In genomic region chr17:6729531-6729930, GRCh38 we compare ENCODE assay signal across 39 cellular contexts. TPM values are rescaled to one million over a fixed set of nuclear protein-coding genes. Genes with fewer than 3 reads are reported as not detected.
"Had no signal": no experiment of that assay in that cellular context is flagged by ENCODE, and none has a peak within 500 bp of the region (broad histone marks: within the 10 kb centered on the region; RNA-seq: fewer than 3 reads in every experiment).

No MANE protein-coding gene starts in this region.

- H3K4me3 Mint-ChIP-seq: activated CD4-positive, alpha-beta memory T cell treated with anti-CD3 and anti-CD28 coated beads, Interleukin-2, amount 10 ng/mL, durations not matched to agents 7 days and 5 days; activated CD4-positive, alpha-beta T cell treated with anti-CD3 and anti-CD28 coated beads for 36 hours; activated CD4-positive, alpha-beta T cell treated with anti-CD3 and anti-CD28 coated beads, Interleukin-2, amount 10 ng/mL, durations not matched to agents 7 days and 5 days; activated CD8-positive, alpha-beta memory T cell treated with anti-CD3 and anti-CD28 coated beads, Interleukin-2, amount 10 ng/mL, durations not matched to agents 7 days and 5 days; activated CD8-positive, alpha-beta T cell treated with anti-CD3 and anti-CD28 coated beads, Interleukin-2, amount 10 ng/mL, durations not matched to agents 7 days and 5 days; activated naive CD4-positive, alpha-beta T cell treated with anti-CD3 and anti-CD28 coated beads, Interleukin-2, amount 10 ng/mL, durations not matched to agents 7 days and 5 days; activated naive CD4-positive, alpha-beta T cell treated with anti-CD3 and anti-CD28 coated beads, Interleukin-2, amount 50 U/mL, for 24 hours; activated naive CD8-positive, alpha-beta T cell; activated naive CD8-positive, alpha-beta T cell treated with anti-CD3 and anti-CD28 coated beads, Interleukin-2, amount 10 ng/mL, durations not matched to agents 7 days and 5 days; activated naive CD8-positive, alpha-beta T cell treated with anti-CD3 and anti-CD28 coated beads, Interleukin-2, amount 50 U/mL, for 24 hours; activated T-cell treated with anti-CD3 and anti-CD28 coated beads, Interleukin-2, amount 50 U/mL, for 24 hours; brain; central memory CD8-positive, alpha-beta T cell; T-helper 1 cell treated with Interleukin-12 subunit alpha and Interleukin-12 subunit beta and Interleukin-4 antibody, amounts not matched to agents 30 μg/mL and 1 μg/mL, for 36 hours; T-helper 2 cell treated with Interferon-gamma antibody and Interleukin-4, amounts not matched to agents 5 μg/mL and 100 μg/mL, for 36 hours; WTC11 had no signal

- H3K4me1 Mint-ChIP-seq: activated CD4-positive, alpha-beta memory T cell treated with anti-CD3 and anti-CD28 coated beads, Interleukin-2, amount 10 ng/mL, durations not matched to agents 7 days and 5 days; activated CD4-positive, alpha-beta T cell treated with anti-CD3 and anti-CD28 coated beads for 36 hours; activated CD4-positive, alpha-beta T cell treated with anti-CD3 and anti-CD28 coated beads, Interleukin-2, amount 10 ng/mL, durations not matched to agents 7 days and 5 days; activated naive CD4-positive, alpha-beta T cell treated with anti-CD3 and anti-CD28 coated beads, Interleukin-2, amount 10 ng/mL, durations not matched to agents 7 days and 5 days; activated naive CD4-positive, alpha-beta T cell treated with anti-CD3 and anti-CD28 coated beads, Interleukin-2, amount 50 U/mL, for 24 hours; activated naive CD8-positive, alpha-beta T cell treated with anti-CD3 and anti-CD28 coated beads, Interleukin-2, amount 10 ng/mL, durations not matched to agents 7 days and 5 days; activated naive CD8-positive, alpha-beta T cell treated with anti-CD3 and anti-CD28 coated beads, Interleukin-2, amount 50 U/mL, for 24 hours; brain; central memory CD8-positive, alpha-beta T cell; WTC11 had no signal

- H3K9me3 ChIP-seq: ascending aorta had no signal

- H3K36me3 Mint-ChIP-seq: activated CD8-positive, alpha-beta memory T cell treated with anti-CD3 and anti-CD28 coated beads, Interleukin-2, amount 10 ng/mL, durations not matched to agents 7 days and 5 days; activated naive CD4-positive, alpha-beta T cell treated with anti-CD3 and anti-CD28 coated beads, Interleukin-2, amount 10 ng/mL, durations not matched to agents 7 days and 5 days; activated naive CD4-positive, alpha-beta T cell treated with anti-CD3 and anti-CD28 coated beads, Interleukin-2, amount 50 U/mL, for 24 hours; activated naive CD8-positive, alpha-beta T cell; activated naive CD8-positive, alpha-beta T cell treated with anti-CD3 and anti-CD28 coated beads, Interleukin-2, amount 10 ng/mL, durations not matched to agents 7 days and 5 days; brain; WTC11 had no signal

- H3K27ac ChIP-seq: ascending aorta, cardiac muscle cell, WERI-Rb-1 had no signal

- H3K9me3 Mint-ChIP-seq: activated CD4-positive, alpha-beta memory T cell treated with anti-CD3 and anti-CD28 coated beads, Interleukin-2, amount 10 ng/mL, durations not matched to agents 7 days and 5 days; activated CD4-positive, alpha-beta T cell treated with anti-CD3 and anti-CD28 coated beads, Interleukin-2, amount 10 ng/mL, durations not matched to agents 7 days and 5 days; activated naive CD4-positive, alpha-beta T cell treated with anti-CD3 and anti-CD28 coated beads, Interleukin-2, amount 10 ng/mL, durations not matched to agents 7 days and 5 days; activated naive CD4-positive, alpha-beta T cell treated with anti-CD3 and anti-CD28 coated beads, Interleukin-2, amount 50 U/mL, for 24 hours; activated naive CD8-positive, alpha-beta T cell treated with anti-CD3 and anti-CD28 coated beads, Interleukin-2, amount 10 ng/mL, durations not matched to agents 7 days and 5 days; activated naive CD8-positive, alpha-beta T cell treated with anti-CD3 and anti-CD28 coated beads, Interleukin-2, amount 50 U/mL, for 24 hours; activated T-cell treated with anti-CD3 and anti-CD28 coated beads, Interleukin-2, amount 50 U/mL, for 24 hours; activated T-helper 2 cell treated with anti-CD3 and anti-CD28 coated beads, Interferon-gamma antibody, Interleukin-2, Interleukin-4, amounts not matched to agents 10 μg/mL and 5 μg/mL and 100 μg/mL, durations not matched to agents 14 hours and 24 hours and 36 hours; brain; central memory CD8-positive, alpha-beta T cell; T-helper 1 cell treated with Interleukin-12 subunit alpha and Interleukin-12 subunit beta and Interleukin-4 antibody, amounts not matched to agents 30 μg/mL and 1 μg/mL, for 36 hours; T-helper 2 cell treated with Interferon-gamma antibody and Interleukin-4, amounts not matched to agents 5 μg/mL and 100 μg/mL, for 36 hours had no signal

- ATAC-seq: activated CD4-positive, alpha-beta T cell treated with anti-CD3 and anti-CD28 coated beads for 36 hours; activated CD4-positive, CD25-positive, alpha-beta regulatory T cell treated with anti-CD3 and anti-CD28 coated beads, Interleukin-2, amount 50 U/mL, for 24 hours; activated CD8-positive, alpha-beta memory T cell treated with anti-CD3 and anti-CD28 coated beads, Interleukin-2, amount 10 ng/mL, durations not matched to agents 7 days and 5 days; activated CD8-positive, alpha-beta T cell treated with anti-CD3 and anti-CD28 coated beads, Interleukin-2, amount 10 ng/mL, durations not matched to agents 7 days and 5 days; activated naive CD8-positive, alpha-beta T cell treated with anti-CD3 and anti-CD28 coated beads, Interleukin-2, amount 50 U/mL, for 24 hours; WTC11 had no signal

- H3K27me3 ChIP-seq: ascending aorta, cardiac muscle cell had no signal

- H3K4me3 ChIP-seq: ascending aorta, cardiac muscle cell had no signal

- H3K36me3 ChIP-seq: ascending aorta, cardiac muscle cell, WERI-Rb-1 had no signal

- H3K27ac Mint-ChIP-seq: activated CD4-positive, alpha-beta memory T cell treated with anti-CD3 and anti-CD28 coated beads, Interleukin-2, amount 10 ng/mL, durations not matched to agents 7 days and 5 days; activated CD4-positive, alpha-beta T cell treated with anti-CD3 and anti-CD28 coated beads for 36 hours; activated CD4-positive, alpha-beta T cell treated with anti-CD3 and anti-CD28 coated beads, Interleukin-2, amount 10 ng/mL, durations not matched to agents 7 days and 5 days; activated CD8-positive, alpha-beta memory T cell treated with anti-CD3 and anti-CD28 coated beads, Interleukin-2, amount 10 ng/mL, durations not matched to agents 7 days and 5 days; activated CD8-positive, alpha-beta T cell treated with anti-CD3 and anti-CD28 coated beads, Interleukin-2, amount 10 ng/mL, durations not matched to agents 7 days and 5 days; activated naive CD4-positive, alpha-beta T cell treated with anti-CD3 and anti-CD28 coated beads, Interleukin-2, amount 10 ng/mL, durations not matched to agents 7 days and 5 days; activated naive CD4-positive, alpha-beta T cell treated with anti-CD3 and anti-CD28 coated beads, Interleukin-2, amount 50 U/mL, for 24 hours; activated naive CD8-positive, alpha-beta T cell; activated naive CD8-positive, alpha-beta T cell treated with anti-CD3 and anti-CD28 coated beads, Interleukin-2, amount 10 ng/mL, durations not matched to agents 7 days and 5 days; activated naive CD8-positive, alpha-beta T cell treated with anti-CD3 and anti-CD28 coated beads, Interleukin-2, amount 50 U/mL, for 24 hours; activated T-cell treated with anti-CD3 and anti-CD28 coated beads, Interleukin-2, amount 50 U/mL, for 24 hours; activated T-helper 2 cell treated with anti-CD3 and anti-CD28 coated beads, Interferon-gamma antibody, Interleukin-2, Interleukin-4, amounts not matched to agents 10 μg/mL and 5 μg/mL and 100 μg/mL, durations not matched to agents 14 hours and 24 hours and 36 hours; brain; T-helper 1 cell treated with Interleukin-12 subunit alpha and Interleukin-12 subunit beta and Interleukin-4 antibody, amounts not matched to agents 30 μg/mL and 1 μg/mL, for 36 hours; T-helper 2 cell treated with Interferon-gamma antibody and Interleukin-4, amounts not matched to agents 5 μg/mL and 100 μg/mL, for 36 hours; WTC11 had no signal

- DNase-seq: activated CD4-positive, alpha-beta memory T cell treated with anti-CD3 and anti-CD28 coated beads, Interleukin-2, amount 10 ng/mL, durations not matched to agents 7 days and 5 days; activated CD4-positive, alpha-beta T cell treated with anti-CD3 and anti-CD28 coated beads for 1 hour; activated CD4-positive, alpha-beta T cell treated with anti-CD3 and anti-CD28 coated beads for 36 hours; activated CD4-positive, alpha-beta T cell treated with anti-CD3 and anti-CD28 coated beads for 48 hours; activated CD4-positive, alpha-beta T cell treated with anti-CD3 and anti-CD28 coated beads, Interleukin-2, amount 10 ng/mL, durations not matched to agents 7 days and 5 days; activated CD4-positive, alpha-beta T cell treated with anti-CD3 and anti-CD28 coated beads, Interleukin-2, amount 50 U/mL, for 48 hours; activated CD4-positive, CD25-positive, alpha-beta regulatory T cell; activated CD8-positive, alpha-beta memory T cell treated with anti-CD3 and anti-CD28 coated beads for 24 hours; activated CD8-positive, alpha-beta memory T cell treated with anti-CD3 and anti-CD28 coated beads, Interleukin-2, amount 10 ng/mL, durations not matched to agents 7 days and 5 days; activated CD8-positive, alpha-beta memory T cell treated with anti-CD3 and anti-CD28 coated beads, Interleukin-2, amount 50 U/mL, for 48 hours; activated CD8-positive, alpha-beta T cell treated with anti-CD3 and anti-CD28 coated beads, Interleukin-2, amount 10 ng/mL, durations not matched to agents 7 days and 5 days; activated effector memory CD4-positive, alpha-beta T cell treated with Interleukin-2 at 50 U/mL for 16 hours; activated gamma-delta T cell; activated naive CD4-positive, alpha-beta T cell treated with anti-CD3 and anti-CD28 coated beads, Interleukin-2, amount 10 ng/mL, durations not matched to agents 7 days and 5 days; activated naive CD4-positive, alpha-beta T cell treated with Interleukin-2 at 50 U/mL for 16 hours; activated naive CD8-positive, alpha-beta T cell treated with anti-CD3 and anti-CD28 coated beads, Interleukin-2, amount 10 ng/mL, durations not matched to agents 7 days and 5 days; activated naive CD8-positive, alpha-beta T cell treated with anti-CD3 and anti-CD28 coated beads, Interleukin-2, amount 50 U/mL, for 24 hours; activated T-cell treated with anti-CD3 and anti-CD28 coated beads, Interleukin-2, amount 50 U/mL, for 24 hours; activated T-cell treated with anti-CD3 and anti-CD28 coated beads, Interleukin-2, amount 50 U/mL, for 48 hours; amygdala; anterior cingulate cortex; caudate nucleus; T-helper 1 cell; T-helper 2 cell; T-helper 9 cell; WERI-Rb-1 had no signal

- H3K4me1 ChIP-seq: ascending aorta had no signal

RNA-seq across cellular contexts. Expression of gene SLC13A5, which starts 16.4 kb away (rescaled TPM):
- total RNA-seq: activated CD4-positive, alpha-beta memory T cell treated with anti-CD3 and anti-CD28 coated beads, Interleukin-2, amount 10 ng/mL, durations not matched to agents 7 days and 5 days; activated CD4-positive, alpha-beta T cell treated with anti-CD3 and anti-CD28 coated beads for 36 hours; activated CD4-positive, alpha-beta T cell treated with anti-CD3 and anti-CD28 coated beads, Interleukin-2, amount 10 ng/mL, durations not matched to agents 7 days and 5 days; activated CD8-positive, alpha-beta memory T cell treated with anti-CD3 and anti-CD28 coated beads, Interleukin-2, amount 10 ng/mL, durations not matched to agents 7 days and 5 days; activated CD8-positive, alpha-beta T cell treated with anti-CD3 and anti-CD28 coated beads, Interleukin-2, amount 10 ng/mL, durations not matched to agents 7 days and 5 days; activated naive CD8-positive, alpha-beta T cell treated with anti-CD3 and anti-CD28 coated beads, Interleukin-2, amount 10 ng/mL, durations not matched to agents 7 days and 5 days; activated T-helper 2 cell treated with anti-CD3 and anti-CD28 coated beads, Interferon-gamma antibody, Interleukin-2, Interleukin-4, amounts not matched to agents 10 μg/mL and 5 μg/mL and 100 μg/mL, durations not matched to agents 14 hours and 24 hours and 36 hours had no signal

RNA-seq across cellular contexts. Expression of gene XAF1, which starts 26.3 kb away (rescaled TPM):
- total RNA-seq: cardiac muscle cell had no signal
- polyA plus RNA-seq: cardiac muscle cell had no signal

RNA-seq across cellular contexts. Expression of gene FBXO39, which starts 46.5 kb away (rescaled TPM):
- total RNA-seq: activated T-helper 2 cell treated with anti-CD3 and anti-CD28 coated beads, Interferon-gamma antibody, Interleukin-2, Interleukin-4, amounts not matched to agents 10 μg/mL and 5 μg/mL and 100 μg/mL, durations not matched to agents 14 hours and 24 hours and 36 hours; ascending aorta; bronchial epithelial cell; cardiac muscle cell; cerebellum; WTC11 had no signal
- polyA plus RNA-seq: cardiac muscle cell had no signal
